In the genomic region with DNA sequence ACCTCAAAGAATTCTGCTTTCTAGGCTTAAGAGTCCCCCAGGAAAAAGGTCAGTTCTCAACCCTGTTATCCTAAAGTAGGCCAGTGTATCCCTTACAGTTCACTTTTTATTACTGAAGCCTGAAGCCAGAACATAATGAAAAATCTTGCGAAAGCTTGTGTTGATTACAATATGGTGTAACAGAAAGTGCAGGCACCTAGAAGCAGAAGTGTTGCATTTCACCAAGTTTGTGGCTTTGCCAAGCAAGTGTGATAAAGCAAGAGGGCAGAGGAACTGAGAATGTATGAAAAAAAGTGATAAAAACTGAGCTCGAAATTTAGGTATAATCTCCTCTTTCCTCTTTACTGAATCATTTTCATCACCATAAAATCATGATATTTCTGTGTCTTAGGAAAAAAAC, we compare ENCODE assay signal across 10 cellular contexts. TPM values are rescaled to one million over a fixed set of nuclear protein-coding genes. Genes with fewer than 3 reads are reported as not detected.
DNase-seq lines count a peak whose midpoint lies in the region; ATAC-seq and TF ChIP-seq lines count a peak whose summit lies in the region.
"Had no signal": no experiment of that assay in that cellular context is flagged by ENCODE, and none has a peak within 500 bp of the region (broad histone marks: within the 10 kb centered on the region; RNA-seq: fewer than 3 reads in every experiment).

No MANE protein-coding gene starts in this region.

- peaks cover 13% of the 10 kb centered on the region for H3K36me3 Mint-ChIP-seq in activated CD4-positive, alpha-beta T cell treated with anti-CD3 and anti-CD28 coated beads, Interleukin-2, amount 10 ng/mL, durations not matched to agents 7 days and 5 days (ENCODE audit: low read depth)

- H3K36me3 ChIP-seq in gastrocnemius medialis = no peaks in the 10 kb centered on the region

- peak overlapping the region; percentile 33 for H3K27ac Mint-ChIP-seq in activated CD4-positive, alpha-beta T cell treated with anti-CD3 and anti-CD28 coated beads, Interleukin-2, amount 10 ng/mL, durations not matched to agents 7 days and 5 days

- H3K4me1 ChIP-seq in gastrocnemius medialis = peaks cover 11 to 15% of the 10 kb centered on the region in 2 donors

- intact Hi-C loops in gastrocnemius medialis (cut with DNase I; ENCODE audit: low total_unique reads) = no loop called here

- no peaks in the 10 kb centered on the region for H3K27me3 Mint-ChIP-seq in activated CD4-positive, alpha-beta T cell treated with anti-CD3 and anti-CD28 coated beads, Interleukin-2, amount 10 ng/mL, durations not matched to agents 7 days and 5 days

- CTCF ChIA-PET in activated CD4-positive, alpha-beta T cell treated with anti-CD3 and anti-CD28 coated beads, Interleukin-2, amount 10 ng/mL, durations not matched to agents 7 days and 5 days (lab: Charles Lee) = interaction anchor here (0.6 to 2.5 kb wide), 2 partner anchors 15 to 37 kb away, joined by 4 to 5 read pairs; no protein-coding TSS in a partner anchor

- no peak for TF ChIP-seq CTCF in gastrocnemius medialis (IDR thresholded peaks at IDR 0.05 in 4 of 5, conservative IDR thresholded peaks at IDR 0.05 in 1 of 5)

- no peak for TF ChIP-seq POLR2A in gastrocnemius medialis (IDR thresholded peaks at IDR 0.05)

- no peak for DNase-seq in activated CD4-positive, alpha-beta T cell treated with anti-CD3 and anti-CD28 coated beads, Interleukin-2, amount 10 ng/mL, durations not matched to agents 7 days and 5 days
- no peak for DNase-seq in activated CD4-positive, alpha-beta T cell treated with anti-CD3 and anti-CD28 coated beads, Interleukin-2, amount 50 U/mL, for 48 hours
- DNase-seq in SKM-1 treated with dmso at 0.1 percent for 144 hours (lab: John Stamatoyannopoulos, UW; ENCODE audit: unreplicated experiment) (peak; percentile 76), gastrocnemius medialis (peak in 1 of 2 donors; percentile 30), NCI-H2171 (lab: John Stamatoyannopoulos, UW) (no peak), NCI-H1417 treated with DMSO at 0.1 percent for 48 hours (lab: John Stamatoyannopoulos, UW) (no peak)
- DNase-seq in effector CD4-positive, alpha-beta T cell = no peak
- DNase-seq: GOT3, PC-9 had no signal

- no peaks in the 10 kb centered on the region for H3K27me3 ChIP-seq in gastrocnemius medialis

- peak overlapping the region; percentile 22 to 65 (median 50) for H3K27ac ChIP-seq in gastrocnemius medialis
- H3K27ac ChIP-seq: PC-9 had no signal

- POLR2A ChIA-PET in activated CD4-positive, alpha-beta T cell treated with anti-CD3 and anti-CD28 coated beads, Interleukin-2, amount 10 ng/mL, durations not matched to agents 7 days and 5 days (lab: Charles Lee) = no interaction called here

- H3K4me3 ChIP-seq in gastrocnemius medialis = no peak overlapping the region
- H3K4me3 ChIP-seq: PC-9 had no signal

- peak; percentile 53 for ATAC-seq in HG02970 (IDR thresholded peaks at IDR 0.05; ENCODE audit: low FRiP score, unreplicated experiment)
- ATAC-seq in gastrocnemius medialis = peak; percentile 83 to 99

- H3K4me1 Mint-ChIP-seq in activated CD4-positive, alpha-beta T cell treated with anti-CD3 and anti-CD28 coated beads, Interleukin-2, amount 10 ng/mL, durations not matched to agents 7 days and 5 days = peaks cover 31% of the 10 kb centered on the region

- no peaks in the 10 kb centered on the region for H3K9me3 ChIP-seq in gastrocnemius medialis

- in situ Hi-C loops in gastrocnemius medialis (cut with MboI; ENCODE audit: low sequenced_read_pairs in 4 of 4) = no loop called here

- H3K9me3 Mint-ChIP-seq in activated CD4-positive, alpha-beta T cell treated with anti-CD3 and anti-CD28 coated beads, Interleukin-2, amount 10 ng/mL, durations not matched to agents 7 days and 5 days = peaks cover 6% of the 10 kb centered on the region

- H3K4me3 Mint-ChIP-seq in activated CD4-positive, alpha-beta T cell treated with anti-CD3 and anti-CD28 coated beads, Interleukin-2, amount 10 ng/mL, durations not matched to agents 7 days and 5 days = no peak overlapping the region

RNA-seq across cellular contexts. Expression of a gene that starts 26.2 kb away (rescaled TPM):
- total RNA-seq in activated CD4-positive, alpha-beta T cell treated with anti-CD3 and anti-CD28 coated beads, Interleukin-2, amount 10 ng/mL, durations not matched to agents 7 days and 5 days = 10 to 100 TPM; 35.2 to 37.2 TPM
- 10 to 100 TPM; 24.4 to 39.7 (median 31.8) TPM for total RNA-seq in gastrocnemius medialis
